1 cellular context compared by ENCODE assay signal in genomic region chr2:241618836-241619235, GRCh38.
TF ChIP-seq lines count a peak whose summit lies in the region.

No MANE protein-coding gene starts in this region.

TF ChIP-seq in GM23338, 12 proteins besides CTCF, POLR2A, EP300 and RAD21:
- TF ChIP-seq EZH2phosphoT487 (IDR thresholded peaks at IDR 0.05; ENCODE audit: unreplicated experiment): no peak
- TF ChIP-seq CREB1 (CRISPR knock-in tag; IDR thresholded peaks at IDR 0.05; ENCODE audit: low read depth): no peak
- no peak for TF ChIP-seq REST (IDR thresholded peaks at IDR 0.05; ENCODE audit: unreplicated experiment)
- no peak for TF ChIP-seq EZH2 (IDR thresholded peaks at IDR 0.05; ENCODE audit: low read depth, unreplicated experiment)
- TF ChIP-seq NANOG (IDR thresholded peaks at IDR 0.05; ENCODE audit: borderline replicate concordance): no peak
- no peak for TF ChIP-seq JUNB (IDR thresholded peaks at IDR 0.05; ENCODE audit: unreplicated experiment)
- TF ChIP-seq, protein P1, sequence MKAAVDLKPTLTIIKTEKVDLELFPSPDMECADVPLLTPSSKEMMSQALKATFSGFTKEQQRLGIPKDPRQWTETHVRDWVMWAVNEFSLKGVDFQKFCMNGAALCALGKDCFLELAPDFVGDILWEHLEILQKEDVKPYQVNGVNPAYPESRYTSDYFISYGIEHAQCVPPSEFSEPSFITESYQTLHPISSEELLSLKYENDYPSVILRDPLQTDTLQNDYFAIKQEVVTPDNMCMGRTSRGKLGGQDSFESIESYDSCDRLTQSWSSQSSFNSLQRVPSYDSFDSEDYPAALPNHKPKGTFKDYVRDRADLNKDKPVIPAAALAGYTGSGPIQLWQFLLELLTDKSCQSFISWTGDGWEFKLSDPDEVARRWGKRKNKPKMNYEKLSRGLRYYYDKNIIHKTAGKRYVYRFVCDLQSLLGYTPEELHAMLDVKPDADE (IDR thresholded peaks at IDR 0.05): no peak
- TF ChIP-seq ZNF114 (CRISPR knock-in tag; IDR thresholded peaks at IDR 0.05): no peak
- TF ChIP-seq ZNF462 (CRISPR knock-in tag; IDR thresholded peaks at IDR 0.05): no peak
- TF ChIP-seq ZNF331 (CRISPR knock-in tag; IDR thresholded peaks at IDR 0.05; ENCODE audit: low read depth): no peak
- no peak for TF ChIP-seq STAT1 (IDR thresholded peaks at IDR 0.05; ENCODE audit: unreplicated experiment)
- no peak for TF ChIP-seq POLR2AphosphoS5 (IDR thresholded peaks at IDR 0.05; ENCODE audit: low read depth)
